In genomic region chr3:108589998-108590323, GRCh38 we compare ENCODE assay signal across 1 cellular context.
TF ChIP-seq lines count a peak whose summit lies in the region.

No MANE protein-coding gene starts in this region.

TF ChIP-seq in endothelial cell of umbilical vein, 7 proteins besides CTCF, POLR2A, EP300 and RAD21 (continued from another document):
- TF ChIP-seq JUN (IDR thresholded peaks at IDR 0.05; ENCODE audit: borderline replicate concordance, insufficient read depth, insufficient read length, low read depth), result no peak
